8 cellular contexts compared by ENCODE assay signal in genomic region chr2:227862741-227863588, GRCh38. TPM values are rescaled to one million over a fixed set of nuclear protein-coding genes. Genes with fewer than 3 reads are reported as not detected.
DNase-seq lines count a peak whose midpoint lies in the region; ATAC-seq and TF ChIP-seq lines count a peak whose summit lies in the region.

No MANE protein-coding gene starts in this region.

- DNase-seq in GM13977 (ENCODE audit: low spot score) (no peak), RKO (ENCODE audit: low spot score) (peak; percentile 69), fibroblast of mammary gland (ENCODE audit: low read depth) (peak; percentile 98), posterior vena cava (ENCODE audit: low spot score) (peak; percentile 84), NCI-H187 (lab: John Stamatoyannopoulos, UW) (no peak), OCI-M1 (lab: John Stamatoyannopoulos, UW) (no peak), HUDEP-2 (lab: John Stamatoyannopoulos, UW; ENCODE audit: unreplicated experiment in 76 of 76) (no peak)

- in situ Hi-C loops in GM13977 (cut with MboI; ENCODE audit: low pct_unique_long_range_greater_than_20kb, low sequenced_read_pairs, unreplicated experiment): loop anchor here (25.0 kb wide), 1 partner anchor 201 kb away; the partner anchor contains the start of gene SCYGR5

- ATAC-seq in GM18870 (IDR thresholded peaks at IDR 0.05; ENCODE audit: unreplicated experiment): no peak

- no peak overlapping the region for H3K4me3 ChIP-seq in fibroblast of mammary gland (ENCODE audit: control insufficient read depth, low read depth, low read length)

- intact Hi-C loops in posterior vena cava (cut with DNase I): no loop called here

- TF ChIP-seq CTCF in GM13977 (IDR thresholded peaks at IDR 0.05; ENCODE audit: extremely low read depth, insufficient read depth, missing control alignments): peak; percentile 5
- peak; percentile 21 for TF ChIP-seq CTCF in fibroblast of mammary gland (conservative IDR thresholded peaks at IDR 0.05; ENCODE audit: control insufficient read depth, insufficient read depth, low read depth, low read length)

RNA-seq across cellular contexts. Expression of gene DAW1, which starts 8.5 kb away (rescaled TPM):
- total RNA-seq in posterior vena cava: under 1 TPM in 1 of 2 donors, not detected in 1; 0.37 TPM

RNA-seq across cellular contexts. Expression of gene CCL20, which starts 49.3 kb away (rescaled TPM):
- total RNA-seq in posterior vena cava: not detected

Comparison
In these comparisons a context has a peak if more than half of its experiments do, and no peak if none do; other contexts are left out.
1. DNase-seq: peak in RKO (single experiment), fibroblast of mammary gland (single experiment) and posterior vena cava (single experiment); none in GM13977 (single experiment), NCI-H187 (0 of 2), OCI-M1 (single experiment) and HUDEP-2 (0 of 76).